In genomic region chr3:43183456-43183855, GRCh38 we compare ENCODE assay signal across 21 cellular contexts.
"Had no signal": no experiment of that assay in that cellular context is flagged by ENCODE, and none has a peak within 500 bp of the region (broad histone marks: within the 10 kb centered on the region; RNA-seq: fewer than 3 reads in every experiment).

No MANE protein-coding gene starts in this region.

- H3K27ac ChIP-seq: gastroesophageal sphincter, pancreas, prostate gland, right lobe of liver, stomach, thoracic aorta, transverse colon had no signal

- H3K4me3 ChIP-seq: gastroesophageal sphincter, mucosa of descending colon, pancreas, prostate gland, right lobe of liver, stomach, thoracic aorta, transverse colon had no signal

- DNase-seq: dermis blood vessel endothelial cell; erythroblast; glutamatergic neuron; islet precursor cell; mammary epithelial cell; mucosa of descending colon; natural killer cell; occipital lobe; pancreas; stimulated activated CD4-positive, alpha-beta T cell treated with anti-CD3 and anti-CD28 coated beads, Interleukin-15, amount 100 ng/mL, for 24 hours; stimulated activated CD4-positive, alpha-beta T cell treated with anti-CD3 and anti-CD28 coated beads, Interleukin-1b, Interleukin-23, amount 100 ng/mL, for 48 hours; stimulated activated CD4-positive, alpha-beta T cell treated with anti-CD3 and anti-CD28 coated beads, Interleukin-4, amount 100 ng/mL, for 24 hours; stimulated activated naive B cell treated with anti-CD40 and anti-IgM and Interleukin-4, amounts not matched to agents 10 μg/mL and 1 μg/mL and 100 μg/mL, for 72 hours; stomach; substantia nigra; transverse colon had no signal

- H3K4me1 ChIP-seq: prostate gland had no signal

- H3K36me3 ChIP-seq: gastroesophageal sphincter, pancreas, prostate gland, right lobe of liver, stomach, thoracic aorta, transverse colon had no signal

- H3K27me3 ChIP-seq: gastroesophageal sphincter, pancreas, right lobe of liver, stomach, transverse colon had no signal

- ATAC-seq: gastroesophageal sphincter; left lobe of liver; mucosa of descending colon; natural killer cell; pancreas; right lobe of liver; stimulated activated naive B cell treated with anti-CD40 and anti-IgM and Interleukin-4, amounts not matched to agents 10 μg/mL and 1 μg/mL and 100 μg/mL, for 72 hours had no signal

- H3K9me3 ChIP-seq: gastroesophageal sphincter, mucosa of descending colon, pancreas, prostate gland, right lobe of liver, stomach, thoracic aorta, transverse colon had no signal
